17 cellular contexts compared by ENCODE assay signal in the genomic region with DNA sequence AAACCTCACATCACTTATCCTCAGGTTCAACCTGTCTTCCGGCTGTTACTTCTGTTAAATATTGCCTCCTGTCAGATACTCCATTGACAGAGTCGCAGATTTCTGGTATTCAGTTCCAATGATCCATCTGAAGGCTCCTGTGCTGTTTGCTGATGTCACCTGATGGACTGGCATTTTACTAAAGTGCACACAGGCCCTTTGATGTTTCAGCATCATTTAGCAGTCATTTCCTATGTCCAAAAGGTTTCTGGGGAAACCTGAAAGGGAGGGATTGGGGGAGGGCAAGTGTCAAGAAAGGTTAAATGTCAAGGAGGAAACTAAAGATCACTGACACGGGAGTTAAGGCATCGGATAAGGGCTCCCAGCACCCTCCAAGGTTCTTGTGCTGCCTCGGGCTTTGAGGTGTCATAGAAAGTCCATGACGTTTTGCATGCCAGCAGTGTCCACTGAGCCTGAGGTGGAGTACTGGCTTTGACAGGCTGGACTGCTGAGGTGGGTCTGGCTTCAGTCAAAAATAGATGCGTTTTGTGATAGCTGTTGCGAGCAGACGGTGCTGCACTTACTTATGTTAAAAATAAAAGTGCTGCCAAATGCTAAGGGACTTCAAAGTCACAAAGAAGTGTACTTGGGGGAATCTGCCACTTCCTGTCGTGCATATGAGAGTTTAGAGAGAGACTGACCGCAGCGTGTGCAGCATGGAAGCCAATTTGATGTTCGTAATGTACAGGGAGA. TPM values are rescaled to one million over a fixed set of nuclear protein-coding genes. Genes with fewer than 3 reads are reported as not detected.
DNase-seq lines count a peak whose midpoint lies in the region; ATAC-seq and TF ChIP-seq lines count a peak whose summit lies in the region.
"Had no signal": no experiment of that assay in that cellular context is flagged by ENCODE, and none has a peak within 500 bp of the region (broad histone marks: within the 10 kb centered on the region; RNA-seq: fewer than 3 reads in every experiment).

No MANE protein-coding gene starts in this region.

- no peaks in the 10 kb centered on the region for H3K9me3 Mint-ChIP-seq in CD8-positive, alpha-beta memory T cell
- H3K9me3 Mint-ChIP-seq in natural killer cell: no peaks in the 10 kb centered on the region
- H3K9me3 Mint-ChIP-seq: neural progenitor cell had no signal

- H3K27me3 ChIP-seq in CD8-positive, alpha-beta memory T cell (ENCODE audit: insufficient read depth, low read length, poor library complexity, severe bottlenecking): no peaks in the 10 kb centered on the region
- H3K27me3 ChIP-seq in MM.1S (replicated peaks; ENCODE audit: insufficient read depth, low read length) (no peaks in the 10 kb centered on the region), A673 (replicated peaks; ENCODE audit: insufficient read depth, low read depth, low read length, poor library complexity) (no peaks in the 10 kb centered on the region)
- H3K27me3 ChIP-seq: neural progenitor cell, right lobe of liver had no signal

- peaks cover 75 to 90% (median 76%) of the 10 kb centered on the region in 3 donors for H3K4me1 Mint-ChIP-seq in CD8-positive, alpha-beta memory T cell
- peaks cover 74 to 77% of the 10 kb centered on the region in 2 donors for H3K4me1 Mint-ChIP-seq in natural killer cell

- H3K4me3 Mint-ChIP-seq in CD8-positive, alpha-beta memory T cell: peak overlapping the region; percentile 40 to 86 (median 77)
- peak overlapping the region; percentile 69 for H3K4me3 Mint-ChIP-seq in natural killer cell
- H3K4me3 Mint-ChIP-seq: neural progenitor cell had no signal

- no peak overlapping the region for H2AFZ ChIP-seq in MM.1S (ENCODE audit: low read length)
- H2AFZ ChIP-seq: neural progenitor cell had no signal

- no peaks in the 10 kb centered on the region for H3K36me3 Mint-ChIP-seq in CD8-positive, alpha-beta memory T cell
- no peaks in the 10 kb centered on the region for H3K36me3 Mint-ChIP-seq in natural killer cell
- H3K36me3 Mint-ChIP-seq: neural progenitor cell had no signal

- peaks cover 66% of the 10 kb centered on the region for H3K4me1 ChIP-seq in CD8-positive, alpha-beta memory T cell (ENCODE audit: insufficient read depth, low read length)
- H3K4me1 ChIP-seq in MM.1S (ENCODE audit: low read length): no peaks in the 10 kb centered on the region
- H3K4me1 ChIP-seq in A673 (ENCODE audit: insufficient read depth, low read length, poor library complexity, severe bottlenecking): no peaks in the 10 kb centered on the region
- H3K4me1 ChIP-seq: neural progenitor cell, right lobe of liver had no signal

- peak overlapping the region; percentile 13 for H3K27ac ChIP-seq in CD8-positive, alpha-beta memory T cell (ENCODE audit: low read depth, low read length)
- H3K27ac ChIP-seq in MM.1S (ENCODE audit: low read length): no peak overlapping the region
- no peak overlapping the region for H3K27ac ChIP-seq in A673 (ENCODE audit: low read depth, low read length, poor library complexity, severe bottlenecking)
- H3K27ac ChIP-seq: lower lobe of right lung, neural progenitor cell, right lobe of liver had no signal

- TF ChIP-seq CTCF in MM.1S (IDR thresholded peaks at IDR 0.05; ENCODE audit: low read length): no peak
- no peak for TF ChIP-seq CTCF in natural killer cell (IDR thresholded peaks at IDR 0.05)
- TF ChIP-seq CTCF in A673 (conservative IDR thresholded peaks at IDR 0.05; ENCODE audit: low read depth, low read length): no peak

- no peaks in the 10 kb centered on the region for H3K9me3 ChIP-seq in CD8-positive, alpha-beta memory T cell (ENCODE audit: low read length)
- H3K9me3 ChIP-seq in MM.1S (replicated peaks; ENCODE audit: insufficient read depth, low read length) (no peaks in the 10 kb centered on the region), A673 (ENCODE audit: low read depth, low read length, poor library complexity, severe bottlenecking) (no peaks in the 10 kb centered on the region)
- H3K9me3 ChIP-seq: lower lobe of right lung, right lobe of liver had no signal

- POLR2A ChIA-PET in CD8-positive, alpha-beta memory T cell (lab: Charles Lee): no interaction called here
- POLR2A ChIA-PET in A673 (lab: Charles Lee; ENCODE audit: low non-redundant PET): no interaction called here

- BruUV-seq in A673 (replicated peaks; lab: Mats Ljungman, UMichigan): no TSS peak

- no peaks in the 10 kb centered on the region for H4K20me1 ChIP-seq in MM.1S (ENCODE audit: insufficient read depth, low read length)

- intact Hi-C loops in natural killer cell (cut with micrococcal nuclease): loop anchor here (2.0 to 5.0 kb wide), 3 partner anchors 44 to 151 kb away; no protein-coding TSS in a partner anchor
- intact Hi-C loops in A673 (cut with micrococcal nuclease; ENCODE audit: unreplicated experiment): no loop called here

- H3K36me3 ChIP-seq in CD8-positive, alpha-beta memory T cell (ENCODE audit: insufficient read depth, low read length): no peaks in the 10 kb centered on the region
- no peaks in the 10 kb centered on the region for H3K36me3 ChIP-seq in MM.1S (replicated peaks; ENCODE audit: insufficient read depth, low read length)
- H3K36me3 ChIP-seq in A673 (ENCODE audit: insufficient read depth, low read length, poor library complexity, severe bottlenecking): no peaks in the 10 kb centered on the region
- H3K36me3 ChIP-seq: lower lobe of right lung, neural progenitor cell, right lobe of liver had no signal

- no peak overlapping the region for H3K9ac ChIP-seq in MM.1S (ENCODE audit: low read length)
- H3K9ac ChIP-seq: neural progenitor cell had no signal

- CTCF ChIA-PET in CD8-positive, alpha-beta memory T cell (lab: Charles Lee): no interaction called here
- CTCF ChIA-PET in A673 (lab: Charles Lee): no interaction called here

- no peaks in the 10 kb centered on the region for H3K79me2 ChIP-seq in MM.1S (ENCODE audit: low read length)

- peak overlapping the region; percentile 21 for H3K4me3 ChIP-seq in CD8-positive, alpha-beta memory T cell (ENCODE audit: low read length)
- no peak overlapping the region for H3K4me3 ChIP-seq in MM.1S (ENCODE audit: low read length)
- no peak overlapping the region for H3K4me3 ChIP-seq in A673 (ENCODE audit: low read depth, low read length, poor library complexity, severe bottlenecking)
- H3K4me3 ChIP-seq: lower lobe of right lung, neural progenitor cell, right lobe of liver had no signal

- no peak overlapping the region for H3K4me2 ChIP-seq in MM.1S (ENCODE audit: low read depth, low read length)
- H3K4me2 ChIP-seq: neural progenitor cell had no signal

- DNase-seq in CD8-positive, alpha-beta memory T cell: peak; percentile 21 to 74 (median 62)
- DNase-seq in MM.1S: peak; percentile 56
- peak; percentile 63 for DNase-seq in activated effector memory CD4-positive, alpha-beta T cell treated with anti-CD3 and anti-CD28 coated beads, Interleukin-2, amount 50 U/mL, for 16 hours
- peak; percentile 36 for DNase-seq in natural killer cell
- no peak for DNase-seq in NCI-H510A treated with DMSO at 0.1 percent for 48 hours (lab: John Stamatoyannopoulos, UW)
- DNase-seq in NCI-H524 treated with DMSO at 0.1 percent for 48 hours (lab: John Stamatoyannopoulos, UW): no peak
- no peak for DNase-seq in A673 (ENCODE audit: low spot score)
- DNase-seq in NCI-H187 (lab: John Stamatoyannopoulos, UW): no peak
- DNase-seq: C1 segment of cervical spinal cord; GDM1; lower lobe of right lung; NCI-H1105; NCI-H345; right lobe of liver; stimulated activated CD4-positive, alpha-beta T cell treated with anti-CD3 and anti-CD28 coated beads, Interleukin-4, amount 100 ng/mL, for 4 hours had no signal

- H3K9me2 ChIP-seq in MM.1S (replicated peaks; ENCODE audit: insufficient read depth, low read length): no peaks in the 10 kb centered on the region

- peak overlapping the region; percentile 77 to 97 (median 90) for H3K27ac Mint-ChIP-seq in CD8-positive, alpha-beta memory T cell
- peak overlapping the region; percentile 87 to 93 for H3K27ac Mint-ChIP-seq in natural killer cell
- H3K27ac Mint-ChIP-seq: neural progenitor cell had no signal

- peaks cover 0 to 1% of the 10 kb centered on the region in 2 donors for H3K27me3 Mint-ChIP-seq in CD8-positive, alpha-beta memory T cell
- H3K27me3 Mint-ChIP-seq in natural killer cell (ENCODE audit: low read depth in 2 of 2): no peaks in the 10 kb centered on the region

- ATAC-seq in natural killer cell: peak; percentile 32 to 60 (median 53)

- H3F3A ChIP-seq in MM.1S (ENCODE audit: insufficient read depth, low read length): no peaks in the 10 kb centered on the region

RNA-seq across cellular contexts. Expression of gene XCL2, which starts 30.8 kb away (rescaled TPM):
- 100 to 1,000 TPM; 316 to 350 TPM for total RNA-seq in CD8-positive, alpha-beta memory T cell
- polyA plus RNA-seq in CD8-positive, alpha-beta memory T cell: 90.6 TPM
- total RNA-seq in natural killer cell (100 to 1,000 TPM in 1 of 3 donors, 10 to 100 TPM in 2; 32.6 to 110 (median 92.9) TPM), A673 (2021) (not detected in 2 replicates)
- total RNA-seq: astrocyte had no signal

Comparison
In these comparisons a context has a peak if more than half of its experiments do, and no peak if none do; other contexts are left out.
1. DNase-seq: peak in CD8-positive, alpha-beta memory T cell (5 of 5), MM.1S (single experiment), activated effector memory CD4-positive, alpha-beta T cell treated with anti-CD3 and anti-CD28 coated beads, Interleukin-2, amount 50 U/mL, for 16 hours (single experiment) and natural killer cell (single experiment); none in NCI-H510A treated with DMSO at 0.1 percent for 48 hours (single experiment), NCI-H524 treated with DMSO at 0.1 percent for 48 hours (single experiment), A673 (single experiment) and NCI-H187 (0 of 2).
2. RNA of gene XCL2, which starts 30.8 kb away (total RNA-seq): 316 to 350 TPM in CD8-positive, alpha-beta memory T cell and 32.6 to 110 TPM in natural killer cell; not detected in A673; every median in the first group is over 10 times any median in the second.